8 cellular contexts compared by ENCODE assay signal in genomic region chr16:74367636-74368001, GRCh38. TPM values are rescaled to one million over a fixed set of nuclear protein-coding genes. Genes with fewer than 3 reads are reported as not detected.
A peak's percentile ranks its signal among the peaks of the same experiment; 100 is the strongest.
DNase-seq lines count a peak whose midpoint lies in the region; ATAC-seq, FAIRE-seq and TF ChIP-seq lines count a peak whose summit lies in the region.
"Not testable (repeated sequence)": the region's sequence is repeated elsewhere in the genome, so short reads cannot be mapped to it uniquely, and the experiment has no call there.

No MANE protein-coding gene starts in this region.

- not testable (repeated sequence) for H3K27me3 ChIP-seq in ectodermal cell (ENCODE audit: control insufficient read depth, insufficient read depth, low read length, poor library complexity, severe bottlenecking)

- ATAC-seq in A549 (peak; percentile 55 to 72; a peak in 5 of 6 replicates), GM18858 (IDR thresholded peaks at IDR 0.05; ENCODE audit: unreplicated experiment) (peak; percentile 27), HG02798 (IDR thresholded peaks at IDR 0.05; ENCODE audit: poor library complexity, unreplicated experiment) (peak; percentile 43)

- not testable (repeated sequence) for FAIRE-seq in A549 (lab: Jason Lieb, UNC); kidney (lab: Jason Lieb, UNC)

- 3% methylated on average over 27 of the region's 30 CpGs for WGBS in A549 (ENCODE audit: missing lambda C conversion rate)
- 1% methylated on average over 27 to 30 of the region's 30 CpGs for WGBS in ectodermal cell, 2 experiments

- TF ChIP-seq POLR2A in A549 (IDR thresholded peaks at IDR 0.05; ENCODE audit: low read length); NB4 (IDR thresholded peaks at IDR 0.05; ENCODE audit: extremely low read depth, insufficient read length): not testable (repeated sequence)

- TF ChIP-seq CTCF in A549 (IDR thresholded peaks at IDR 0.05); NB4 (IDR thresholded peaks at IDR 0.05; ENCODE audit: low read depth, low read length); kidney (IDR thresholded peaks at IDR 0.05; ENCODE audit: borderline replicate concordance, extremely low read depth, insufficient read depth); retinal pigment epithelial cell (conservative IDR thresholded peaks at IDR 0.05; ENCODE audit: low read depth, low read length): not testable (repeated sequence)

- not testable (repeated sequence) for TF ChIP-seq RAD21 in A549 (conservative IDR thresholded peaks at IDR 0.05 in 1 of 2, IDR thresholded peaks at IDR 0.05 in 1 of 2)

- H3K36me3 ChIP-seq in ectodermal cell (ENCODE audit: control insufficient read depth, insufficient read depth, low read length); kidney (ENCODE audit: control insufficient read depth in 1 of 2, insufficient read depth in 2 of 2, low read length in 2 of 2): not testable (repeated sequence)

- H3K9ac ChIP-seq in kidney (ENCODE audit: low read length in 2 of 2): peak overlapping the region; percentile 48 to 69

- TF ChIP-seq EP300 in A549 (IDR thresholded peaks at IDR 0.05): not testable (repeated sequence)

- H3K4me1 ChIP-seq in A549; ectodermal cell (ENCODE audit: control insufficient read depth, insufficient read depth, low read length); kidney (ENCODE audit: control insufficient read depth in 1 of 2, insufficient read depth in 1 of 2, low read depth in 1 of 2, low read length in 2 of 2): not testable (repeated sequence)

- intact Hi-C loops in kidney (cut with DNase I): not testable (repeated sequence)

- DNase-seq in A549 (ENCODE audit: low read depth in 1 of 2, low spot score in 1 of 2) (peak in 1 of 2 experiments; percentile 29), NB4 (ENCODE audit: low read depth) (peak; percentile 70), kidney (peak; percentile 92), retinal pigment epithelial cell (ENCODE audit: low read depth) (peak; percentile 4)
- DNase-seq in activated CD8-positive, alpha-beta memory T cell treated with anti-CD3 and anti-CD28 coated beads for 1 hour (ENCODE audit: extremely low read depth in 1 of 2, low read depth in 1 of 2): peak; percentile 5 to 15

- POLR2A ChIA-PET in A549 (lab: Yijun Ruan, JAX): not testable (repeated sequence)

- H3K27ac ChIP-seq in A549 (peak overlapping the region; percentile 84 to 90), kidney (ENCODE audit: low read depth in 2 of 2, low read length in 2 of 2) (peak overlapping the region; percentile 60 to 74)
- H3K27ac ChIP-seq in ectodermal cell (ENCODE audit: insufficient read depth, low read depth, low read length, poor library complexity, severe bottlenecking): not testable (repeated sequence)

- CTCF ChIA-PET in A549 (lab: Yijun Ruan, JAX): interaction anchor here (1.2 kb wide), 1 partner anchor 64 kb away, joined by 3 read pairs; no protein-coding TSS in a partner anchor

- H3K9me3 ChIP-seq in A549; ectodermal cell (ENCODE audit: control insufficient read depth, low read length); kidney (ENCODE audit: control insufficient read depth in 1 of 2, low read length in 2 of 2): not testable (repeated sequence)

- H3K4me2 ChIP-seq in A549: peak overlapping the region; percentile 88

- peak overlapping the region; percentile 87 for H3K4me3 ChIP-seq in A549
- peak overlapping the region; percentile 74 for H3K4me3 ChIP-seq in NB4 (ENCODE audit: low read depth, low read length)
- peak overlapping the region; percentile 86 for H3K4me3 ChIP-seq in ectodermal cell (ENCODE audit: insufficient read depth, low read depth, low read length)
- H3K4me3 ChIP-seq in kidney (ENCODE audit: low read length in 2 of 2): peak overlapping the region; percentile 71 to 73
- H3K4me3 ChIP-seq in retinal pigment epithelial cell (ENCODE audit: low read length): peak overlapping the region; percentile 81

RNA-seq across cellular contexts. Expression of gene NPIPB15, which starts 8.5 kb away (rescaled TPM):
- polyA plus RNA-seq in A549 (2011; rRNA removed): 0.61 and 1.0 TPM in 2 replicates
- polyA plus RNA-seq in A549 (2012; cell fraction: cytosol; rRNA removed): not detected in 2 replicates
- polyA plus RNA-seq in A549 (2012; cell fraction: nucleus; rRNA removed): 0.95 and 2.0 TPM in 2 replicates
- 0.50 to 0.70 TPM (median 0.61 TPM) in 3 replicates for polyA plus RNA-seq in A549 (2017; fragmentation: RNase III; extraction: RNeasy Plus Mini Kit Qiagen cat#74134 plus additional on column Dnase treatment)
- not detected in 2 replicates for polyA minus RNA-seq in A549 (2011; rRNA and poly(A)+ RNA removed)
- 7.9 TPM for polyA plus RNA-seq in ectodermal cell (2013, experiment 1 of 4)
- 8.2 TPM for polyA plus RNA-seq in ectodermal cell (2013, experiment 2 of 4)
- 5.5 TPM for polyA plus RNA-seq in ectodermal cell (2013, experiment 3 of 4)
- 6.9 TPM for polyA plus RNA-seq in ectodermal cell (2013, experiment 4 of 4)
- 5.2 TPM for total RNA-seq in kidney
- polyA plus RNA-seq in kidney (ENCODE audit: insufficient read depth, low read depth, low replicate concordance): not detected

RNA-seq across cellular contexts. Expression of gene CLEC18B, which starts 53.7 kb away (rescaled TPM):
- polyA plus RNA-seq in A549 (2011; rRNA removed) (0.26 and 0.50 TPM in 2 replicates), A549 (2017; fragmentation: RNase III; extraction: RNeasy Plus Mini Kit Qiagen cat#74134 plus additional on column Dnase treatment) (0.31 to 0.69 TPM (median 0.51 TPM) in 3 replicates), kidney (ENCODE audit: insufficient read depth, low read depth, low replicate concordance) (46.1 TPM)
- 0.29 and 0.36 TPM in 2 replicates for polyA plus RNA-seq in A549 (2012; cell fraction: cytosol; rRNA removed)
- 2.5 and 3.6 TPM in 2 replicates for polyA plus RNA-seq in A549 (2012; cell fraction: nucleus; rRNA removed)
- polyA minus RNA-seq in A549 (2011; rRNA and poly(A)+ RNA removed): 0.63 and 0.70 TPM in 2 replicates
- polyA plus RNA-seq in ectodermal cell (2013, experiment 1 of 4): 6.4 TPM
- polyA plus RNA-seq in ectodermal cell (2013, experiment 2 of 4): 12.5 TPM
- 14.9 TPM for polyA plus RNA-seq in ectodermal cell (2013, experiment 3 of 4)
- 18.6 TPM for polyA plus RNA-seq in ectodermal cell (2013, experiment 4 of 4)
- 5.3 TPM for total RNA-seq in kidney

Comparison
In these comparisons a context has a peak if more than half of its experiments do, and no peak if none do; other contexts are left out.
1. RNA of gene CLEC18B, which starts 53.7 kb away (polyA plus RNA-seq): 46.1 TPM in kidney (single experiment); 0.26 to 3.6 TPM in A549; every median in the first group is over 10 times any median in the second.
2. Peak in every context shown above with its lines, with median percentiles within 50 percentile points of each other: ATAC-seq and H3K4me3 ChIP-seq.